In genomic region chr1:197786280-197786679, GRCh38 we compare ENCODE assay signal across 23 cellular contexts.
"Had no signal": no experiment of that assay in that cellular context is flagged by ENCODE, and none has a peak within 500 bp of the region (broad histone marks: within the 10 kb centered on the region; RNA-seq: fewer than 3 reads in every experiment).

No MANE protein-coding gene starts in this region.

- ATAC-seq: activated CD8-positive, alpha-beta T cell treated with anti-CD3 and anti-CD28 coated beads, Interleukin-2, amount 10 ng/mL, durations not matched to agents 7 days and 5 days; Panc1; T-helper 17 cell; WTC11 had no signal

- FAIRE-seq: astrocyte had no signal

- DNase-seq: activated CD4-positive, alpha-beta T cell treated with anti-CD3 and anti-CD28 coated beads for 48 hours; activated CD4-positive, alpha-beta T cell treated with anti-CD3 and anti-CD28 coated beads, Interleukin-2, amount 50 U/mL, for 4 hours; activated CD4-positive, CD25-positive, alpha-beta regulatory T cell treated with anti-CD3 and anti-CD28 coated beads, Interleukin-2, amount 50 U/mL, for 72 hours; activated CD8-positive, alpha-beta memory T cell treated with anti-CD3 and anti-CD28 coated beads, Interleukin-2, amount 50 U/mL, for 48 hours; activated CD8-positive, alpha-beta T cell treated with anti-CD3 and anti-CD28 coated beads, Interleukin-2, amount 10 ng/mL, durations not matched to agents 7 days and 5 days; activated gamma-delta T cell; activated naive CD4-positive, alpha-beta T cell treated with anti-CD3 and anti-CD28 coated beads for 36 hours; activated T-cell treated with anti-CD3 and anti-CD28 coated beads, Interleukin-2, amount 50 U/mL, for 24 hours; amygdala; cerebellar nuclear complex; Kasumi-1; NCI-H1092; NCI-H1417; NCI-H1930; NCI-H345; NCI-H510A; NCI-H526 treated with DMSO at 0.1 percent for 48 hours; SHP77 treated with DMSO at 0.1 percent for 48 hours; T-helper 17 cell; T-helper 9 cell had no signal
